ENCODE assay signal across 24 cellular contexts in the genomic region with DNA sequence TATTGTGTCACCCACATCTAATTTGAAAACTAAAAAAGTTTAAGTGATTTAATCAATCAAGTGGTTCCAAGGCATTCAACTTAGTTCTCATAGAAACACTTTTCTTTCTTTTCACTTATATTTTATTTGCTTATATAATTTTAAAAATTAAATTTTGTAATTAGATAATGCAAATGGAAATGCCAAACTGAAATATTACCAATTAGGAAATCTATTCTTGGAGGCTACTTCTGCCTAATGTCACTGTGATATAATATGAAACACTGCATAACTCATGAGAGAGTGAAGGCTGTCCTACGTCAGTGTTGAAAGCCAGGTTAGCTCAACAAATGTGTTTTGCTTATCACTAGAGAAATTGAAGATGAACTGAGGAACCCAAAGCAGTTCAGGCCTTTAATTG. TPM values are rescaled to one million over a fixed set of nuclear protein-coding genes. Genes with fewer than 3 reads are reported as not detected.
DNase-seq lines count a peak whose midpoint lies in the region; ATAC-seq and TF ChIP-seq lines count a peak whose summit lies in the region.
"Had no signal": no experiment of that assay in that cellular context is flagged by ENCODE, and none has a peak within 500 bp of the region (broad histone marks: within the 10 kb centered on the region; RNA-seq: fewer than 3 reads in every experiment).

No MANE protein-coding gene starts in this region.

- TF ChIP-seq POLR2A in esophagus muscularis mucosa (IDR thresholded peaks at IDR 0.05; ENCODE audit: low read depth): no peak

- H3K27ac Mint-ChIP-seq in Calu3 (ENCODE audit: unreplicated experiment): peak overlapping the region; percentile 70
- no peak overlapping the region for H3K27ac Mint-ChIP-seq in activated CD8-positive, alpha-beta memory T cell treated with anti-CD3 and anti-CD28 coated beads, Interleukin-2, amount 10 ng/mL, durations not matched to agents 7 days and 5 days
- H3K27ac Mint-ChIP-seq: CD14-positive monocyte; CD4-positive, alpha-beta T cell; CD8-positive, alpha-beta memory T cell; GM23338; H9; HFFc6 had no signal

- TF ChIP-seq EP300 in esophagus muscularis mucosa (IDR thresholded peaks at IDR 0.05): no peak

- H3K79me2 ChIP-seq in hepatocyte: no peaks in the 10 kb centered on the region

- H3K9me3 ChIP-seq in hepatocyte (ENCODE audit: low read depth) (no peaks in the 10 kb centered on the region), esophagus muscularis mucosa (no peaks in the 10 kb centered on the region)
- H3K9me3 ChIP-seq: A549; BE2C; BLaER1 treated with 17β-estradiol and CSF1 and Interleukin-3, amounts not matched to agents 10 nM and 100 nM had no signal

- no peak overlapping the region for H3K27ac ChIP-seq in hepatocyte
- H3K27ac ChIP-seq in esophagus muscularis mucosa (replicated peaks in 1 of 4): no peak overlapping the region
- H3K27ac ChIP-seq: A549; BLaER1 treated with 17β-estradiol and CSF1 and Interleukin-3, amounts not matched to agents 10 nM and 100 nM had no signal

- peaks cover 72% of the 10 kb centered on the region for H3K4me1 Mint-ChIP-seq in Calu3 (ENCODE audit: low read depth, unreplicated experiment)
- no peaks in the 10 kb centered on the region for H3K4me1 Mint-ChIP-seq in activated CD8-positive, alpha-beta memory T cell treated with anti-CD3 and anti-CD28 coated beads, Interleukin-2, amount 10 ng/mL, durations not matched to agents 7 days and 5 days
- H3K4me1 Mint-ChIP-seq: CD14-positive monocyte; CD8-positive, alpha-beta memory T cell; GM23338 had no signal

- H3K27me3 Mint-ChIP-seq in Calu3 (ENCODE audit: unreplicated experiment): no peaks in the 10 kb centered on the region
- H3K27me3 Mint-ChIP-seq in activated CD8-positive, alpha-beta memory T cell treated with anti-CD3 and anti-CD28 coated beads, Interleukin-2, amount 10 ng/mL, durations not matched to agents 7 days and 5 days: peaks cover 41% of the 10 kb centered on the region

- peak overlapping the region; percentile 21 for H2AFZ ChIP-seq in hepatocyte
- H2AFZ ChIP-seq: GM23338 had no signal

- no peaks in the 10 kb centered on the region for H3K9me2 ChIP-seq in hepatocyte (replicated peaks; ENCODE audit: insufficient read depth)

- H3K4me3 Mint-ChIP-seq in Calu3 (ENCODE audit: low read depth, unreplicated experiment): no peak overlapping the region
- H3K4me3 Mint-ChIP-seq in activated CD8-positive, alpha-beta memory T cell treated with anti-CD3 and anti-CD28 coated beads, Interleukin-2, amount 10 ng/mL, durations not matched to agents 7 days and 5 days: no peak overlapping the region
- H3K4me3 Mint-ChIP-seq: CD14-positive monocyte; CD4-positive, alpha-beta T cell; CD8-positive, alpha-beta memory T cell; GM23338; H9; HFFc6 had no signal

- H3K36me3 Mint-ChIP-seq in Calu3 (ENCODE audit: insufficient read depth, unreplicated experiment): peaks cover 8% of the 10 kb centered on the region
- no peaks in the 10 kb centered on the region for H3K36me3 Mint-ChIP-seq in activated CD8-positive, alpha-beta memory T cell treated with anti-CD3 and anti-CD28 coated beads, Interleukin-2, amount 10 ng/mL, durations not matched to agents 7 days and 5 days
- H3K36me3 Mint-ChIP-seq: CD14-positive monocyte; CD8-positive, alpha-beta memory T cell had no signal

- DNase-seq in Calu3 (no peak), NCI-H460 (ENCODE audit: extremely low read depth, low read depth) (peak; percentile 38), hepatocyte (ENCODE audit: low spot score) (no peak), esophagus muscularis mucosa (ENCODE audit: extremely low spot score) (no peak), medulla oblongata (ENCODE audit: extremely low spot score) (no peak)
- no peak for DNase-seq in activated CD8-positive, alpha-beta memory T cell treated with anti-CD3 and anti-CD28 coated beads, Interleukin-2, amount 10 ng/mL, durations not matched to agents 7 days and 5 days
- DNase-seq: 8988T; ACHN; AML-193; BE2C; CD4-positive, alpha-beta T cell; CD8-positive, alpha-beta memory T cell; DMS53; DMS79 treated with DMSO at 0.1 percent for 48 hours; GF-D8; H9; HFFc6 had no signal

- no peak for ATAC-seq in activated CD8-positive, alpha-beta memory T cell treated with anti-CD3 and anti-CD28 coated beads, Interleukin-2, amount 10 ng/mL, durations not matched to agents 7 days and 5 days
- ATAC-seq: A549, GM23338 had no signal

- CTCF ChIA-PET in Calu3 (lab: Charles Lee): interaction anchor here (1.0 kb wide), 2 partner anchors 9 to 48 kb away, joined by 4 to 5 read pairs; no protein-coding TSS in a partner anchor
- CTCF ChIA-PET in activated CD8-positive, alpha-beta memory T cell treated with anti-CD3 and anti-CD28 coated beads, Interleukin-2, amount 10 ng/mL, durations not matched to agents 7 days and 5 days (lab: Charles Lee): no interaction called here

- peaks cover 4% of the 10 kb centered on the region for H3K4me1 ChIP-seq in hepatocyte (ENCODE audit: insufficient read depth)
- H3K4me1 ChIP-seq in esophagus muscularis mucosa: no peaks in the 10 kb centered on the region
- H3K4me1 ChIP-seq: BE2C; BLaER1 treated with 17β-estradiol and CSF1 and Interleukin-3, amounts not matched to agents 10 nM and 100 nM had no signal

- H4K20me1 ChIP-seq in hepatocyte (ENCODE audit: insufficient read depth, poor library complexity, severe bottlenecking): no peaks in the 10 kb centered on the region
- H4K20me1 ChIP-seq: BLaER1 treated with 17β-estradiol and CSF1 and Interleukin-3, amounts not matched to agents 10 nM and 100 nM had no signal

- H3K27me3 ChIP-seq in hepatocyte (no peaks in the 10 kb centered on the region), esophagus muscularis mucosa (no peaks in the 10 kb centered on the region)
- H3K27me3 ChIP-seq: BE2C; BLaER1 treated with 17β-estradiol and CSF1 and Interleukin-3, amounts not matched to agents 10 nM and 100 nM had no signal

- no peak for TF ChIP-seq CTCF in Calu3 (IDR thresholded peaks at IDR 0.05; ENCODE audit: unreplicated experiment)
- TF ChIP-seq CTCF in hepatocyte (IDR thresholded peaks at IDR 0.05; ENCODE audit: poor library complexity): no peak
- TF ChIP-seq CTCF in esophagus muscularis mucosa (IDR thresholded peaks at IDR 0.05): no peak

- H3K4me3 ChIP-seq in hepatocyte: no peak overlapping the region
- no peak overlapping the region for H3K4me3 ChIP-seq in esophagus muscularis mucosa
- H3K4me3 ChIP-seq: A549; BLaER1 treated with 17β-estradiol and CSF1 and Interleukin-3, amounts not matched to agents 10 nM and 100 nM; GM23338 had no signal

- H3K4me2 ChIP-seq in hepatocyte: no peak overlapping the region
- H3K4me2 ChIP-seq: A549; BLaER1 treated with 17β-estradiol and CSF1 and Interleukin-3, amounts not matched to agents 10 nM and 100 nM; GM23338 had no signal

- no peaks in the 10 kb centered on the region for H3K9me3 Mint-ChIP-seq in Calu3 (ENCODE audit: low read depth, unreplicated experiment)
- no peaks in the 10 kb centered on the region for H3K9me3 Mint-ChIP-seq in activated CD8-positive, alpha-beta memory T cell treated with anti-CD3 and anti-CD28 coated beads, Interleukin-2, amount 10 ng/mL, durations not matched to agents 7 days and 5 days (ENCODE audit: low read depth)
- H3K9me3 Mint-ChIP-seq: CD14-positive monocyte; CD4-positive, alpha-beta T cell; CD8-positive, alpha-beta memory T cell; GM23338; H9; HFFc6 had no signal

- no TSS peak for BruUV-seq in Calu3 (replicated peaks; lab: Mats Ljungman, UMichigan)

- intact Hi-C loops in Calu3 (cut with micrococcal nuclease; ENCODE audit: unreplicated experiment) (loop anchor here (5.0 kb wide), 1 partner anchor 191 kb away; no protein-coding TSS in a partner anchor), esophagus muscularis mucosa (cut with DNase I) (no loop called here)

- WGBS in hepatocyte (ENCODE audit: low lambda C conversion rate, missing lambda C conversion rate): 80% methylated on average over 1 of the region's 1 CpG
- 92% methylated on average over 1 of the region's 1 CpG for WGBS in esophagus muscularis mucosa

- no peaks in the 10 kb centered on the region for H3K36me3 ChIP-seq in hepatocyte (replicated peaks; ENCODE audit: insufficient read depth, low read depth)
- H3K36me3 ChIP-seq in esophagus muscularis mucosa: no peaks in the 10 kb centered on the region
- H3K36me3 ChIP-seq: BE2C; BLaER1 treated with 17β-estradiol and CSF1 and Interleukin-3, amounts not matched to agents 10 nM and 100 nM had no signal

RNA-seq across cellular contexts. Expression of a gene that starts 18.3 kb away (rescaled TPM):
- total RNA-seq in Calu3 (2022) (not detected in 2 replicates), hepatocyte (not detected in 2 replicates), esophagus muscularis mucosa (under 1 TPM in 1 of 4 donors, not detected in 3; 0.11 TPM)
- not detected in 2 replicates for total RNA-seq in NCI-H460 (2014; rRNA removed; shearing (Covaris generic))
- not detected in 2 replicates for polyA plus RNA-seq in NCI-H460 (2014; cell fraction: nucleus; rRNA removed)
- polyA plus RNA-seq in hepatocyte: not detected in 2 replicates
- not detected for total RNA-seq in activated CD8-positive, alpha-beta memory T cell treated with anti-CD3 and anti-CD28 coated beads, Interleukin-2, amount 10 ng/mL, durations not matched to agents 7 days and 5 days
- total RNA-seq: CD4-positive, alpha-beta T cell; CD8-positive, alpha-beta memory T cell; Daoy; G401; GM23338; H4; H9; HFFc6 had no signal
- polyA plus RNA-seq: A549; CD14-positive monocyte; CD8-positive, alpha-beta memory T cell; GM23338 had no signal

RNA-seq across cellular contexts. Expression of a gene that starts 52.0 kb away (rescaled TPM):
- 368 and 579 TPM in 2 replicates for total RNA-seq in Calu3 (2022)
- total RNA-seq in NCI-H460 (2014; rRNA removed; shearing (Covaris generic)): 540 and 549 TPM in 2 replicates
- polyA plus RNA-seq in NCI-H460 (2014; cell fraction: nucleus; rRNA removed): 258 and 294 TPM in 2 replicates
- 178 and 185 TPM in 2 replicates for total RNA-seq in hepatocyte
- polyA plus RNA-seq in hepatocyte: 78.4 and 86.3 TPM in 2 replicates
- 100 to 1,000 TPM; 387 to 474 (median 408) TPM for total RNA-seq in esophagus muscularis mucosa
- under 1 TPM in 1 of 2 experiments, not detected in 1; 0.40 TPM for total RNA-seq in activated CD8-positive, alpha-beta memory T cell treated with anti-CD3 and anti-CD28 coated beads, Interleukin-2, amount 10 ng/mL, durations not matched to agents 7 days and 5 days
- total RNA-seq: CD4-positive, alpha-beta T cell had no signal
- polyA plus RNA-seq: CD8-positive, alpha-beta memory T cell had no signal

Comparison
In these comparisons a context has a peak if more than half of its experiments do, and no peak if none do; other contexts are left out.
1. RNA of a gene that starts 52.0 kb away (total RNA-seq): 368 to 579 TPM in Calu3, 540 to 549 TPM in NCI-H460, 387 to 474 TPM in esophagus muscularis mucosa and 178 to 185 TPM in hepatocyte; 0.40 TPM in activated CD8-positive, alpha-beta memory T cell treated with anti-CD3 and anti-CD28 coated beads, Interleukin-2, amount 10 ng/mL, durations not matched to agents 7 days and 5 days; every median in the first group is over 100 times any median in the second.